ENCODE assay signal across 10 cellular contexts in genomic region chr1:160519542-160520435, GRCh38. TPM values are rescaled to one million over a fixed set of nuclear protein-coding genes. Genes with fewer than 3 reads are reported as not detected.
DNase-seq lines count a peak whose midpoint lies in the region; ATAC-seq and TF ChIP-seq lines count a peak whose summit lies in the region.
"Had no signal": no experiment of that assay in that cellular context is flagged by ENCODE, and none has a peak within 500 bp of the region (broad histone marks: within the 10 kb centered on the region; RNA-seq: fewer than 3 reads in every experiment).

No MANE protein-coding gene starts in this region.

- WGBS in adrenal gland, 4 donors: 35 to 43% (median 39%) methylated on average over 5 of the region's 5 CpGs

- H3K4me3 Mint-ChIP-seq in activated CD4-positive, alpha-beta memory T cell treated with anti-CD3 and anti-CD28 coated beads for 36 hours: peak overlapping the region; percentile 92
- H3K4me3 Mint-ChIP-seq in mesothelial cell of epicardium: no peak overlapping the region

- H3K9me3 ChIP-seq in adrenal gland (replicated peaks in 1 of 3): no peaks in the 10 kb centered on the region

- DNase-seq in GM12864 (ENCODE audit: low read depth) (no peak), mesothelial cell of epicardium (ENCODE audit: low spot score in 2 of 2, unreplicated experiment in 2 of 2) (no peak), adrenal gland (no peak), NCI-H748 treated with DMSO at 0.1 percent for 48 hours (lab: John Stamatoyannopoulos, UW) (no peak)
- peak; percentile 66 for DNase-seq in activated CD4-positive, alpha-beta memory T cell treated with anti-CD3 and anti-CD28 coated beads for 36 hours
- DNase-seq: head of caudate nucleus, NCI-H1436 had no signal

- peaks cover 14% of the 10 kb centered on the region for H3K9me3 Mint-ChIP-seq in activated CD4-positive, alpha-beta memory T cell treated with anti-CD3 and anti-CD28 coated beads for 36 hours
- peaks cover under 1% of the 10 kb centered on the region for H3K9me3 Mint-ChIP-seq in mesothelial cell of epicardium

- peak overlapping the region; percentile 92 for H3K27ac Mint-ChIP-seq in activated CD4-positive, alpha-beta memory T cell treated with anti-CD3 and anti-CD28 coated beads for 36 hours
- H3K27ac Mint-ChIP-seq in mesothelial cell of epicardium: no peak overlapping the region

- POLR2A ChIA-PET in activated CD4-positive, alpha-beta memory T cell treated with anti-CD3 and anti-CD28 coated beads for 36 hours (lab: Charles Lee): interaction anchor here (0.7 to 0.9 kb wide), 2 partner anchors 68 to 87 kb away, joined by 3 to 5 read pairs; no protein-coding TSS in a partner anchor

- H3K27me3 ChIP-seq in adrenal gland: no peaks in the 10 kb centered on the region

- H3K36me3 Mint-ChIP-seq in activated CD4-positive, alpha-beta memory T cell treated with anti-CD3 and anti-CD28 coated beads for 36 hours: peaks cover 37% of the 10 kb centered on the region
- H3K36me3 Mint-ChIP-seq in mesothelial cell of epicardium: no peaks in the 10 kb centered on the region

- no peak for TF ChIP-seq POLR2A in adrenal gland (IDR thresholded peaks at IDR 0.05)

- H3K4me1 Mint-ChIP-seq in activated CD4-positive, alpha-beta memory T cell treated with anti-CD3 and anti-CD28 coated beads for 36 hours (ENCODE audit: low read depth): peaks cover 83% of the 10 kb centered on the region
- H3K4me1 Mint-ChIP-seq in mesothelial cell of epicardium: peaks cover 6% of the 10 kb centered on the region

- intact Hi-C loops in activated CD4-positive, alpha-beta memory T cell treated with anti-CD3 and anti-CD28 coated beads for 36 hours (cut with micrococcal nuclease): loop anchor here (1.0 to 5.0 kb wide), 8 partner anchors 21 to 257 kb away; partner anchors contain the start of gene DCAF8
- intact Hi-C loops in adrenal gland (cut with DNase I): no loop called here

- peak overlapping the region; percentile 83 for H3K4me3 ChIP-seq in GM12864 (ENCODE audit: low read depth, low read length)
- no peak overlapping the region for H3K4me3 ChIP-seq in adrenal gland

- TF ChIP-seq CTCF in GM12864 (IDR thresholded peaks at IDR 0.05; ENCODE audit: low read depth, low read length, missing control alignments): peak; percentile 55
- peak; percentile 41 for TF ChIP-seq CTCF in mesothelial cell of epicardium (IDR thresholded peaks at IDR 0.05; ENCODE audit: unreplicated experiment)
- TF ChIP-seq CTCF in adrenal gland (IDR thresholded peaks at IDR 0.05): no peak

- ATAC-seq in HG02938 (IDR thresholded peaks at IDR 0.05; ENCODE audit: unreplicated experiment) (peak; percentile 36), GM19023 (IDR thresholded peaks at IDR 0.05; ENCODE audit: unreplicated experiment) (no peak), HG03025 (IDR thresholded peaks at IDR 0.05; ENCODE audit: low FRiP score, unreplicated experiment) (no peak)

- no peak overlapping the region for H3K27ac ChIP-seq in adrenal gland

- H3K36me3 ChIP-seq in adrenal gland (replicated peaks in 1 of 2): no peaks in the 10 kb centered on the region

- no peaks in the 10 kb centered on the region for H3K27me3 Mint-ChIP-seq in activated CD4-positive, alpha-beta memory T cell treated with anti-CD3 and anti-CD28 coated beads for 36 hours
- H3K27me3 Mint-ChIP-seq in mesothelial cell of epicardium (ENCODE audit: low read depth): peaks cover 11% of the 10 kb centered on the region

- peaks cover 0 to 10% of the 10 kb centered on the region in 2 donors for H3K4me1 ChIP-seq in adrenal gland (replicated peaks in 1 of 2)

- CTCF ChIA-PET in activated CD4-positive, alpha-beta memory T cell treated with anti-CD3 and anti-CD28 coated beads for 36 hours (lab: Charles Lee): interaction anchor here (0.9 to 1.6 kb wide), 3 partner anchors 37 to 68 kb away, joined by 3 to 4 read pairs (median 3); no protein-coding TSS in a partner anchor

RNA-seq across cellular contexts. Expression of gene SLAMF6, which starts 3.3 kb away (rescaled TPM):
- total RNA-seq in activated CD4-positive, alpha-beta memory T cell treated with anti-CD3 and anti-CD28 coated beads for 36 hours: 10 to 100 TPM; 38.3 to 40.9 TPM
- total RNA-seq in mesothelial cell of epicardium (not detected in 3 replicates), adrenal gland (1 to 10 TPM in 4 of 8 donors, under 1 TPM in 3, not detected in 1; 0.21 to 1.8 (median 1.0) TPM)
- polyA plus RNA-seq in adrenal gland: 1 to 10 TPM in 1 of 3 donors, under 1 TPM in 2; 0.47 to 1.2 (median 0.97) TPM

RNA-seq across cellular contexts. Expression of gene CD84, which starts 59.5 kb away (rescaled TPM):
- 10 to 100 TPM; 18.6 to 20.2 TPM for total RNA-seq in activated CD4-positive, alpha-beta memory T cell treated with anti-CD3 and anti-CD28 coated beads for 36 hours
- total RNA-seq in mesothelial cell of epicardium: not detected in 3 replicates
- total RNA-seq in adrenal gland: 10 to 100 TPM in 7 of 8 donors, 1 to 10 TPM in 1; 5.4 to 29.9 (median 14.8) TPM
- polyA plus RNA-seq in adrenal gland: 1 to 10 TPM; 1.0 to 4.0 (median 3.2) TPM

Comparison
In these comparisons a context has a peak if more than half of its experiments do, and no peak if none do; other contexts are left out.
1. CTCF ChIP-seq: peak in GM12864 (single experiment) and mesothelial cell of epicardium (single experiment); none in adrenal gland (0 of 6).
2. RNA of gene SLAMF6, which starts 3.3 kb away (total RNA-seq): 38.3 to 40.9 TPM in activated CD4-positive, alpha-beta memory T cell treated with anti-CD3 and anti-CD28 coated beads for 36 hours; 0.21 to 1.8 TPM in adrenal gland and not detected in mesothelial cell of epicardium; every median in the first group is over 10 times any median in the second.